2 cellular contexts compared by ENCODE assay signal in the genomic region with DNA sequence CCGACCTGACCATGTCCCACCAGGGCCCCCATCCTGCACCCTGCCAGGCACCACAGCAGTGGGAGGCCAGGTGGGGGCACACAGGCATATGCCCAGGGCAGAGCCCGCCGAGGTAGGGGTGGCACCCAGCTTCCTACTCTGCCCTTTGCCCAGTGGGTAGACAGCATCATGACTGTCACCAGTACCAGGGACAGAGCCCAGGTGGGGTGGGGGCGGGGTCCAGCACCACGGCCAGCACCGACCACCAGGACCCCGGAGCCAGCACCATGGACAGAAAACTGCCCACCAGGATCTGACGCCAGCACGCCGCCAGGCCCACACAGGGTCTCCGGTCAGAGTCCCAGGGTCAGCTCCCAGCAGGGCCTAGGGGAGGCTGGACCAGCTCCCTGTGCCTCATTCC.
TF ChIP-seq lines count a peak whose summit lies in the region.

No MANE protein-coding gene starts in this region.

TF ChIP-seq in HepG2, 621 proteins besides CTCF, POLR2A, EP300 and RAD21 (continued from another document and continues in another):
- TF ChIP-seq, protein P1, sequence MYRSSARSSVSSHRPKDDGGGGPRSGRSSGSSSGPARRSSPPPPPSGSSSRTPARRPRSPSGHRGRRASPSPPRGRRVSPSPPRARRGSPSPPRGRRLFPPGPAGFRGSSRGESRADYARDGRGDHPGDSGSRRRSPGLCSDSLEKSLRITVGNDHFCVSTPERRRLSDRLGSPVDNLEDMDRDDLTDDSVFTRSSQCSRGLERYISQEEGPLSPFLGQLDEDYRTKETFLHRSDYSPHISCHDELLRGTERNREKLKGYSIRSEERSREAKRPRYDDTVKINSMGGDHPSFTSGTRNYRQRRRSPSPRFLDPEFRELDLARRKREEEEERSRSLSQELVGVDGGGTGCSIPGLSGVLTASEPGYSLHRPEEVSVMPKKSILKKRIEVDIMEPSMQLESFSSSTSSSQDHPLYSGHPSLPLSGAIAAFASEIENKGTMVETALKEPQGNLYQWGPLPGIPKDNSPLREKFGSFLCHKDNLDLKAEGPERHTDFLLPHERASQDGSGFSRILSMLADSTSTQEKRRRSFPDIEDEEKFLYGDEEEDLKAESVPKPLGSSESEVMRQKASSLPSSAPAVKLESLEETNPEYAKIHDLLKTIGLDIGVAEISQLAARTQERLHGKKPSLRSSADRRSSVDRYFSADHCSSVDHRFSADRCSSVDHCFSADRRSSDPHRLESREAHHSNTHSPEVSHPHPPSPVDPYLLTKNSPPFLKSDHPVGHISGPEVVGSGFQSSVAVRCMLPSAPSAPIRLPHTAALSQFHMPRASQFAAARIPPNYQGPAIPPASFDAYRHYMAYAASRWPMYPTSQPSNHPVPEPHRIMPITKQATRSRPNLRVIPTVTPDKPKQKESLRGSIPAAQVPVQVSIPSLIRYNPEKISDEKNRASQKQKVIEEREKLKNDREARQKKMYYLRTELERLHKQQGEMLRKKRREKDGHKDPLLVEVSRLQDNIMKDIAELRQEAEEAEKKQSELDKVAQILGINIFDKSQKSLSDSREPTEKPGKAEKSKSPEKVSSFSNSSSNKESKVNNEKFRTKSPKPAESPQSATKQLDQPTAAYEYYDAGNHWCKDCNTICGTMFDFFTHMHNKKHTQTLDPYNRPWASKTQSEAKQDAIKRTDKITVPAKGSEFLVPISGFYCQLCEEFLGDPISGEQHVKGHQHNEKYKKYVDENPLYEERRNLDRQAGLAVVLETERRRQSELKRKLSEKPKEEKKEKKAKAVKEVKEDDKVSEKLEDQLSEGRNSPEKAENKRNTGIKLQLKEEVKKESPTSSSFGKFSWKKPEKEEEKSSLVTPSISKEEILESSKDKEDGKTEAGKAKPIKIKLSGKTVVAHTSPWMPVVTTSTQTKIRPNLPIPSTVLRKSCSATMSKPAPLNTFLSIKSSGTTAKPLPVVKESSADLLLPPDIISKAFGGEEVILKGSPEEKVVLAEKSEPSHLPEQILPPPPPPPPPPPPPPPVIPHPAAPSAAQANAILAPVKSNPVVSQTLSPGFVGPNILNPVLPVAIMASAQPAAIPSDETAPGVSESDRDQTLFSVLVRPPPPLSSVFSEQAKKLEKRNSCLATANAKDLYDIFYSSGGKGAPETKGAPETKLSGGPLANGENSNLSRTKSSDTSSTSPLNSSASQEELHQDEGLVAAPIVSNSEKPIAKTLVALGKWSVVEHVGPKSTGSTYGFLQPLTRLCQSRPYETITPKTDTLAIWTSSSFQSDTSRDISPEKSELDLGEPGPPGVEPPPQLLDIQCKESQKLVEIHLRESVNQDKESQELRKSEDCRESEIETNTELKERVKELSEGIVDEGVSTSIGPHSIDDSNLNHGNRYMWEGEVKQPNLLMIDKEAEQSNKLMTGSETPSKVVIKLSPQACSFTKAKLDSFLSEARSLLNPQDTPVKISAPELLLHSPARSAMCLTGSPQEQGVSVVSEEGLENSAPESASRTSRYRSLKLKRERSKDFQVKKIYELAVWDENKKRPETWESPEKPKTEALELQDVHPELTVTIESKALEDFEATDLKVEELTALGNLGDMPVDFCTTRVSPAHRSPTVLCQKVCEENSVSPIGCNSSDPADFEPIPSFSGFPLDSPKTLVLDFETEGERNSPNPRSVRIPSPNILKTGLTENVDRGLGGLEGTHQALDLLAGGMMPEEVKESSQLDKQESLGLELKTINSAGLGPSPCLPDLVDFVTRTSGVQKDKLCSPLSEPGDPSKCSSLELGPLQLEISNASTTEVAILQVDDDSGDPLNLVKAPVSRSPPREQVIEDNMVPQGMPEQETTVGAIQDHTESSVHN (CRISPR knock-in tag; IDR thresholded peaks at IDR 0.05): no peak
- TF ChIP-seq SAP130 (CRISPR knock-in tag; IDR thresholded peaks at IDR 0.05; ENCODE audit: low read depth): peak; percentile 73
- peak; percentile 88; the same call in 1 of the 2 replicates for TF ChIP-seq TSC22D2 (CRISPR knock-in tag; IDR thresholded peaks at IDR 0.05; ENCODE audit: borderline replicate concordance)
- peak; percentile 74; the same call in 1 of the 2 replicates for TF ChIP-seq GPN1 (CRISPR knock-in tag; IDR thresholded peaks at IDR 0.05; ENCODE audit: borderline replicate concordance)
- no peak for TF ChIP-seq SOX6 (IDR thresholded peaks at IDR 0.05)
- no peak for TF ChIP-seq SOX6 (CRISPR knock-in tag; IDR thresholded peaks at IDR 0.05)
- peak; percentile 64; the same call in 1 of the 2 replicates for TF ChIP-seq ZBTB20 (CRISPR knock-in tag; IDR thresholded peaks at IDR 0.05; ENCODE audit: borderline replicate concordance, low read depth)
- no peak for TF ChIP-seq RFX5 (IDR thresholded peaks at IDR 0.05; ENCODE audit: low read depth, low read length)
- TF ChIP-seq, protein P2, sequence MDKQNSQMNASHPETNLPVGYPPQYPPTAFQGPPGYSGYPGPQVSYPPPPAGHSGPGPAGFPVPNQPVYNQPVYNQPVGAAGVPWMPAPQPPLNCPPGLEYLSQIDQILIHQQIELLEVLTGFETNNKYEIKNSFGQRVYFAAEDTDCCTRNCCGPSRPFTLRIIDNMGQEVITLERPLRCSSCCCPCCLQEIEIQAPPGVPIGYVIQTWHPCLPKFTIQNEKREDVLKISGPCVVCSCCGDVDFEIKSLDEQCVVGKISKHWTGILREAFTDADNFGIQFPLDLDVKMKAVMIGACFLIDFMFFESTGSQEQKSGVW (CRISPR knock-in tag; IDR thresholded peaks at IDR 0.05; ENCODE audit: borderline replicate concordance): peak; percentile 73; the same call in 1 of the 2 replicates
- TF ChIP-seq SP5 (CRISPR knock-in tag; IDR thresholded peaks at IDR 0.05; ENCODE audit: borderline replicate concordance, low read depth): 0 out of 2 replicates have a peak, but pooled peaks have one; percentile 12
- peak; percentile 53; the same call in 1 of the 2 replicates for TF ChIP-seq RARA (CRISPR knock-in tag; IDR thresholded peaks at IDR 0.05)
- no peak for TF ChIP-seq HMG20A (CRISPR knock-in tag; IDR thresholded peaks at IDR 0.05; ENCODE audit: borderline replicate concordance)
- peak; percentile 87 for TF ChIP-seq HES4 (CRISPR knock-in tag; IDR thresholded peaks at IDR 0.05; ENCODE audit: borderline replicate concordance)
- TF ChIP-seq, protein P3, sequence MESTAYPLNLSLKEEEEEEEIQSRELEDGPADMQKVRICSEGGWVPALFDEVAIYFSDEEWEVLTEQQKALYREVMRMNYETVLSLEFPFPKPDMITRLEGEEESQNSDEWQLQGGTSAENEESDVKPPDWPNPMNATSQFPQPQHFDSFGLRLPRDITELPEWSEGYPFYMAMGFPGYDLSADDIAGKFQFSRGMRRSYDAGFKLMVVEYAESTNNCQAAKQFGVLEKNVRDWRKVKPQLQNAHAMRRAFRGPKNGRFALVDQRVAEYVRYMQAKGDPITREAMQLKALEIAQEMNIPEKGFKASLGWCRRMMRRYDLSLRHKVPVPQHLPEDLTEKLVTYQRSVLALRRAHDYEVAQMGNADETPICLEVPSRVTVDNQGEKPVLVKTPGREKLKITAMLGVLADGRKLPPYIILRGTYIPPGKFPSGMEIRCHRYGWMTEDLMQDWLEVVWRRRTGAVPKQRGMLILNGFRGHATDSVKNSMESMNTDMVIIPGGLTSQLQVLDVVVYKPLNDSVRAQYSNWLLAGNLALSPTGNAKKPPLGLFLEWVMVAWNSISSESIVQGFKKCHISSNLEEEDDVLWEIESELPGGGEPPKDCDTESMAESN (CRISPR knock-in tag; conservative IDR thresholded peaks at IDR 0.05): 0 out of 2 replicates have a peak, but pooled peaks have one; percentile 49
- TF ChIP-seq ZNF747 (CRISPR knock-in tag; IDR thresholded peaks at IDR 0.05; ENCODE audit: borderline replicate concordance): peak; percentile 65; the same call in 1 of the 2 replicates
- peak in 1 of 2 experiments; percentile 70; a peak in 1 of 4 replicates for TF ChIP-seq KLF16 (CRISPR knock-in tag; IDR thresholded peaks at IDR 0.05)
- no peak for TF ChIP-seq ZNF3 (CRISPR knock-in tag; IDR thresholded peaks at IDR 0.05)

TF ChIP-seq in WTC11, 78 proteins besides CTCF, POLR2A, EP300 and RAD21 (continued from another document and continues in another):
- TF ChIP-seq TP53 (CRISPR knock-in tag; IDR thresholded peaks at IDR 0.05) (peak; percentile 100), NR3C1 (CRISPR knock-in tag; conservative IDR thresholded peaks at IDR 0.05; ENCODE audit: low read depth) (peak; percentile 100), NFATC4 (CRISPR knock-in tag; IDR thresholded peaks at IDR 0.05) (peak; percentile 45; the same call in 1 of the 2 replicates), GRHL2 (CRISPR knock-in tag; IDR thresholded peaks at IDR 0.05; ENCODE audit: insufficient replicate concordance, severe bottlenecking) (no peak), NFYB (CRISPR knock-in tag; conservative IDR thresholded peaks at IDR 0.05; ENCODE audit: low read depth) (peak; percentile 87), PRRX2 (CRISPR knock-in tag; IDR thresholded peaks at IDR 0.05) (peak; percentile 86; the same call in 1 of the 2 replicates), ZNF416 (CRISPR knock-in tag; IDR thresholded peaks at IDR 0.05) (no peak), KAT7 (CRISPR knock-in tag; IDR thresholded peaks at IDR 0.05; ENCODE audit: borderline replicate concordance) (peak; percentile 100), NR2C2 (CRISPR knock-in tag; IDR thresholded peaks at IDR 0.05) (peak; percentile 95), TEAD1 (CRISPR knock-in tag; IDR thresholded peaks at IDR 0.05) (peak; percentile 100), NFE2L1 (CRISPR knock-in tag; IDR thresholded peaks at IDR 0.05) (peak; percentile 99), ZNF263 (CRISPR knock-in tag; IDR thresholded peaks at IDR 0.05; ENCODE audit: low read depth) (peak; percentile 93)
- TF ChIP-seq, protein P4, sequence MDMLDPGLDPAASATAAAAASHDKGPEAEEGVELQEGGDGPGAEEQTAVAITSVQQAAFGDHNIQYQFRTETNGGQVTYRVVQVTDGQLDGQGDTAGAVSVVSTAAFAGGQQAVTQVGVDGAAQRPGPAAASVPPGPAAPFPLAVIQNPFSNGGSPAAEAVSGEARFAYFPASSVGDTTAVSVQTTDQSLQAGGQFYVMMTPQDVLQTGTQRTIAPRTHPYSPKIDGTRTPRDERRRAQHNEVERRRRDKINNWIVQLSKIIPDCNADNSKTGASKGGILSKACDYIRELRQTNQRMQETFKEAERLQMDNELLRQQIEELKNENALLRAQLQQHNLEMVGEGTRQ (CRISPR knock-in tag; IDR thresholded peaks at IDR 0.05): peak; percentile 73
- TF ChIP-seq, protein P5, sequence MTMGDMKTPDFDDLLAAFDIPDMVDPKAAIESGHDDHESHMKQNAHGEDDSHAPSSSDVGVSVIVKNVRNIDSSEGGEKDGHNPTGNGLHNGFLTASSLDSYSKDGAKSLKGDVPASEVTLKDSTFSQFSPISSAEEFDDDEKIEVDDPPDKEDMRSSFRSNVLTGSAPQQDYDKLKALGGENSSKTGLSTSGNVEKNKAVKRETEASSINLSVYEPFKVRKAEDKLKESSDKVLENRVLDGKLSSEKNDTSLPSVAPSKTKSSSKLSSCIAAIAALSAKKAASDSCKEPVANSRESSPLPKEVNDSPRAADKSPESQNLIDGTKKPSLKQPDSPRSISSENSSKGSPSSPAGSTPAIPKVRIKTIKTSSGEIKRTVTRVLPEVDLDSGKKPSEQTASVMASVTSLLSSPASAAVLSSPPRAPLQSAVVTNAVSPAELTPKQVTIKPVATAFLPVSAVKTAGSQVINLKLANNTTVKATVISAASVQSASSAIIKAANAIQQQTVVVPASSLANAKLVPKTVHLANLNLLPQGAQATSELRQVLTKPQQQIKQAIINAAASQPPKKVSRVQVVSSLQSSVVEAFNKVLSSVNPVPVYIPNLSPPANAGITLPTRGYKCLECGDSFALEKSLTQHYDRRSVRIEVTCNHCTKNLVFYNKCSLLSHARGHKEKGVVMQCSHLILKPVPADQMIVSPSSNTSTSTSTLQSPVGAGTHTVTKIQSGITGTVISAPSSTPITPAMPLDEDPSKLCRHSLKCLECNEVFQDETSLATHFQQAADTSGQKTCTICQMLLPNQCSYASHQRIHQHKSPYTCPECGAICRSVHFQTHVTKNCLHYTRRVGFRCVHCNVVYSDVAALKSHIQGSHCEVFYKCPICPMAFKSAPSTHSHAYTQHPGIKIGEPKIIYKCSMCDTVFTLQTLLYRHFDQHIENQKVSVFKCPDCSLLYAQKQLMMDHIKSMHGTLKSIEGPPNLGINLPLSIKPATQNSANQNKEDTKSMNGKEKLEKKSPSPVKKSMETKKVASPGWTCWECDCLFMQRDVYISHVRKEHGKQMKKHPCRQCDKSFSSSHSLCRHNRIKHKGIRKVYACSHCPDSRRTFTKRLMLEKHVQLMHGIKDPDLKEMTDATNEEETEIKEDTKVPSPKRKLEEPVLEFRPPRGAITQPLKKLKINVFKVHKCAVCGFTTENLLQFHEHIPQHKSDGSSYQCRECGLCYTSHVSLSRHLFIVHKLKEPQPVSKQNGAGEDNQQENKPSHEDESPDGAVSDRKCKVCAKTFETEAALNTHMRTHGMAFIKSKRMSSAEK (CRISPR knock-in tag; IDR thresholded peaks at IDR 0.05; ENCODE audit: borderline replicate concordance): peak; percentile 81; the same call in 1 of the 2 replicates
- TF ChIP-seq, protein P6, sequence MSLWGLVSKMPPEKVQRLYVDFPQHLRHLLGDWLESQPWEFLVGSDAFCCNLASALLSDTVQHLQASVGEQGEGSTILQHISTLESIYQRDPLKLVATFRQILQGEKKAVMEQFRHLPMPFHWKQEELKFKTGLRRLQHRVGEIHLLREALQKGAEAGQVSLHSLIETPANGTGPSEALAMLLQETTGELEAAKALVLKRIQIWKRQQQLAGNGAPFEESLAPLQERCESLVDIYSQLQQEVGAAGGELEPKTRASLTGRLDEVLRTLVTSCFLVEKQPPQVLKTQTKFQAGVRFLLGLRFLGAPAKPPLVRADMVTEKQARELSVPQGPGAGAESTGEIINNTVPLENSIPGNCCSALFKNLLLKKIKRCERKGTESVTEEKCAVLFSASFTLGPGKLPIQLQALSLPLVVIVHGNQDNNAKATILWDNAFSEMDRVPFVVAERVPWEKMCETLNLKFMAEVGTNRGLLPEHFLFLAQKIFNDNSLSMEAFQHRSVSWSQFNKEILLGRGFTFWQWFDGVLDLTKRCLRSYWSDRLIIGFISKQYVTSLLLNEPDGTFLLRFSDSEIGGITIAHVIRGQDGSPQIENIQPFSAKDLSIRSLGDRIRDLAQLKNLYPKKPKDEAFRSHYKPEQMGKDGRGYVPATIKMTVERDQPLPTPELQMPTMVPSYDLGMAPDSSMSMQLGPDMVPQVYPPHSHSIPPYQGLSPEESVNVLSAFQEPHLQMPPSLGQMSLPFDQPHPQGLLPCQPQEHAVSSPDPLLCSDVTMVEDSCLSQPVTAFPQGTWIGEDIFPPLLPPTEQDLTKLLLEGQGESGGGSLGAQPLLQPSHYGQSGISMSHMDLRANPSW (CRISPR knock-in tag; conservative IDR thresholded peaks at IDR 0.05; ENCODE audit: low read depth): 0 out of 2 replicates have a peak, but pooled peaks have one; percentile 98
- TF ChIP-seq, protein P7, sequence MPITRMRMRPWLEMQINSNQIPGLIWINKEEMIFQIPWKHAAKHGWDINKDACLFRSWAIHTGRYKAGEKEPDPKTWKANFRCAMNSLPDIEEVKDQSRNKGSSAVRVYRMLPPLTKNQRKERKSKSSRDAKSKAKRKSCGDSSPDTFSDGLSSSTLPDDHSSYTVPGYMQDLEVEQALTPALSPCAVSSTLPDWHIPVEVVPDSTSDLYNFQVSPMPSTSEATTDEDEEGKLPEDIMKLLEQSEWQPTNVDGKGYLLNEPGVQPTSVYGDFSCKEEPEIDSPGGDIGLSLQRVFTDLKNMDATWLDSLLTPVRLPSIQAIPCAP (CRISPR knock-in tag; IDR thresholded peaks at IDR 0.05): peak; percentile 100
